ENCODE assay signal across 11 cellular contexts in genomic region chr20:1933465-1933870, GRCh38. TPM values are rescaled to one million over a fixed set of nuclear protein-coding genes. Genes with fewer than 3 reads are reported as not detected.
DNase-seq lines count a peak whose midpoint lies in the region; ATAC-seq and TF ChIP-seq lines count a peak whose summit lies in the region.
"Had no signal": no experiment of that assay in that cellular context is flagged by ENCODE, and none has a peak within 500 bp of the region (broad histone marks: within the 10 kb centered on the region; RNA-seq: fewer than 3 reads in every experiment).

No MANE protein-coding gene starts in this region.

- in situ Hi-C loops in IMR-90 (cut with MboI; ENCODE audit: low sequenced_read_pairs), result no loop called here

- WGBS in IMR-90 (ENCODE audit: extremely low coverage in 2 of 2, insufficient read length in 1 of 2), 2 experiments, result no CpG with 5 or more reads among the region's 9 CpGs

- no peak overlapping the region for H2AK5ac ChIP-seq in IMR-90 (ENCODE audit: low read depth, low read length)

- no peak overlapping the region for H2BK120ac ChIP-seq in IMR-90 (ENCODE audit: low read depth, low read length)

- peaks cover 3% of the 10 kb centered on the region; the same call in 1 of the 2 replicates for H4K20me1 ChIP-seq in IMR-90 (ENCODE audit: insufficient read depth, low read length)

- no peak for TF ChIP-seq POLR2A in IMR-90 (IDR thresholded peaks at IDR 0.05; ENCODE audit: low read depth, low read length)

- CTCF ChIA-PET in IMR-90 (lab: Yijun Ruan, JAX), result interaction anchor here (0.7 to 1.5 kb wide), 2 partner anchors 10 to 32 kb away, joined by 3 read pairs; no protein-coding TSS in a partner anchor

- no peak overlapping the region for H2BK5ac ChIP-seq in IMR-90 (ENCODE audit: low read depth, low read length, poor library complexity, severe bottlenecking)

- intact Hi-C loops in IMR-90 (cut with micrococcal nuclease), result no loop called here
- intact Hi-C loops in dorsolateral prefrontal cortex (cut with DNase I), result no loop called here

- H3K18ac ChIP-seq in IMR-90 (ENCODE audit: low read depth, low read length), result no peak overlapping the region

- H3K27ac ChIP-seq in IMR-90 (ENCODE audit: insufficient read depth, low read length) (no peak overlapping the region), dorsolateral prefrontal cortex (peak overlapping the region in 57 of 59 donors; percentile 13 to 95 (median 84)), substantia nigra (ENCODE audit: low read depth, low read length, poor library complexity, severe bottlenecking) (peak overlapping the region; percentile 7)

- H3K4me3 ChIP-seq in IMR-90 (ENCODE audit: insufficient read depth, low read depth, low read length) (no peak overlapping the region), dorsolateral prefrontal cortex (no peak overlapping the region)

- POLR2A ChIA-PET in IMR-90 (lab: Charles Lee; ENCODE audit: unreplicated experiment), result no interaction called here

- H4K8ac ChIP-seq in IMR-90 (ENCODE audit: low read depth in 2 of 2, low read length in 2 of 2), result no peak overlapping the region

- no peak overlapping the region for H3K9ac ChIP-seq in IMR-90 (ENCODE audit: low read depth, low read length)

- no peaks in the 10 kb centered on the region for H3K79me1 ChIP-seq in IMR-90 (ENCODE audit: low read depth in 1 of 2, low read length in 2 of 2)

- H3K4me1 ChIP-seq in IMR-90 (ENCODE audit: control insufficient read depth, insufficient read depth, low read length), result peaks cover 14% of the 10 kb centered on the region

- H4K5ac ChIP-seq in IMR-90 (ENCODE audit: low read depth, low read length), result no peak overlapping the region

- H3K4ac ChIP-seq in IMR-90 (ENCODE audit: low read depth, low read length), result no peak overlapping the region

- dilution Hi-C loops in IMR-90 (cut with HindIII; ENCODE audit: low sequenced_read_pairs, unreplicated experiment), result no loop called here

- ATAC-seq in IMR-90 (ENCODE audit: low read depth), result peak; percentile 38
- no peak for ATAC-seq in GM18498 (IDR thresholded peaks at IDR 0.05; ENCODE audit: unreplicated experiment)
- ATAC-seq in GM19324 (IDR thresholded peaks at IDR 0.05; ENCODE audit: low FRiP score, unreplicated experiment), result no peak

- H2AK9ac ChIP-seq in IMR-90 (replicated peaks; ENCODE audit: low read depth, low read length, poor library complexity), result peak overlapping the region; percentile 6

- no peak overlapping the region for H4K91ac ChIP-seq in IMR-90 (ENCODE audit: insufficient read depth, low read depth, low read length)

- H3K36me3 ChIP-seq in IMR-90 (ENCODE audit: control insufficient read depth, insufficient read depth, low read length), result peaks cover 23% of the 10 kb centered on the region

- no peak overlapping the region for H3K4me2 ChIP-seq in IMR-90 (ENCODE audit: low read depth, low read length)

- H3K23ac ChIP-seq in IMR-90 (ENCODE audit: low read depth, low read length), result no peak overlapping the region

- DNase-seq in IMR-90 (peak; percentile 36), dorsolateral prefrontal cortex (peak in 3 of 10 donors; percentile 55 to 62 (median 62)), kidney glomerular epithelial cell (lab: John Stamatoyannopoulos, UW) (peak; percentile 21), substantia nigra (lab: John Stamatoyannopoulos, UW) (peak in 7 of 49 donors; percentile 15 to 80 (median 25)), COLO829 (ENCODE audit: low spot score) (no peak)
- DNase-seq in stimulated activated CD4-positive, alpha-beta T cell treated with anti-CD3 and anti-CD28 coated beads, Interleukin-1b, Interleukin-23, amount 100 ng/mL, for 48 hours, result no peak
- DNase-seq: NCI-H2081; stimulated activated naive CD4-positive, alpha-beta T cell had no signal

- H3K9me1 ChIP-seq in IMR-90 (ENCODE audit: insufficient read depth, low read length), result peaks cover 7% of the 10 kb centered on the region

- TF ChIP-seq RAD21 in IMR-90 (IDR thresholded peaks at IDR 0.05; ENCODE audit: low read length), result no peak

- no peak overlapping the region for H3K56ac ChIP-seq in IMR-90 (ENCODE audit: extremely low read depth, insufficient read depth, low read length)

- no peak for TF ChIP-seq CTCF in IMR-90 (conservative IDR thresholded peaks at IDR 0.05; ENCODE audit: low read depth, low read length)
- TF ChIP-seq CTCF in dorsolateral prefrontal cortex (IDR thresholded peaks at IDR 0.05 in 54 of 56, conservative IDR thresholded peaks at IDR 0.05 in 2 of 56; ENCODE audit: low read depth in 1 of 56, partially characterized antibody in 56 of 56), result no peak

- H2BK15ac ChIP-seq in IMR-90 (ENCODE audit: low read depth, low read length), result no peak overlapping the region

- H2AFZ ChIP-seq in IMR-90 (replicated peaks; ENCODE audit: low read length, poor library complexity), result no peak overlapping the region

- H2BK20ac ChIP-seq in IMR-90 (ENCODE audit: low read depth, low read length), result no peak overlapping the region

- H3K14ac ChIP-seq in IMR-90 (replicated peaks; ENCODE audit: low read depth, low read length), result no peak overlapping the region

- H3K9me3 ChIP-seq in IMR-90 (ENCODE audit: control insufficient read depth, insufficient read depth, low read length), result no peaks in the 10 kb centered on the region

- no TSS peak for BruUV-seq in IMR-90 (replicated peaks; lab: Mats Ljungman, UMichigan)

- no peaks in the 10 kb centered on the region for H3K27me3 ChIP-seq in IMR-90 (ENCODE audit: control insufficient read depth, insufficient read depth, low read length)
- no peaks in the 10 kb centered on the region for H3K27me3 ChIP-seq in dorsolateral prefrontal cortex

TF ChIP-seq in IMR-90, 13 proteins besides CTCF, POLR2A, EP300 and RAD21:
- TF ChIP-seq CEBPB (IDR thresholded peaks at IDR 0.05; ENCODE audit: low read depth, low read length) (no peak), ELK1 (IDR thresholded peaks at IDR 0.05; ENCODE audit: borderline replicate concordance, low read depth, low read length) (no peak), CHD1 (IDR thresholded peaks at IDR 0.05; ENCODE audit: low read depth, low read length) (no peak), SMC3 (IDR thresholded peaks at IDR 0.05; ENCODE audit: low read depth, low read length) (no peak), USF2 (IDR thresholded peaks at IDR 0.05; ENCODE audit: low read depth, low read length) (peak; percentile 49; the same call in 1 of the 2 replicates)
TF ChIP-seq in IMR-90: peak in this region for 1.

RNA-seq across cellular contexts. Expression of gene SIRPA, which starts 38.3 kb away (rescaled TPM):
- total RNA-seq in IMR-90 (2012; rRNA removed), result 9.7 and 9.9 TPM in 2 replicates
- polyA plus RNA-seq in IMR-90 (2012; rRNA removed), result 37.2 and 40.2 TPM in 2 replicates
- polyA plus RNA-seq in IMR-90 (2012; cell fraction: cytosol; rRNA removed), result 25.7 and 34.3 TPM in 2 replicates
- 30.5 and 36.1 TPM in 2 replicates for polyA plus RNA-seq in IMR-90 (2012; cell fraction: nucleus; rRNA removed; ENCODE audit: low replicate concordance)
- total RNA-seq in dorsolateral prefrontal cortex, result 100 to 1,000 TPM; 164 to 389 (median 265) TPM
- total RNA-seq: OCI-LY7 had no signal

Comparison
In these comparisons a context has a peak if more than half of its experiments do, and no peak if none do; other contexts are left out.
1. DNase-seq: peak in IMR-90 (single experiment) and kidney glomerular epithelial cell (single experiment); none in stimulated activated CD4-positive, alpha-beta T cell treated with anti-CD3 and anti-CD28 coated beads, Interleukin-1b, Interleukin-23, amount 100 ng/mL, for 48 hours (single experiment) and COLO829 (single experiment).
2. RNA of gene SIRPA, which starts 38.3 kb away (total RNA-seq): 164 to 389 TPM in dorsolateral prefrontal cortex; 9.7 to 9.9 TPM in IMR-90; every median in the first group is over 10 times any median in the second.